Comparison of ENCODE assay signal across 8 cellular contexts in genomic region chr12:44313188-44313587, GRCh38.
"Had no signal": no experiment of that assay in that cellular context is flagged by ENCODE, and none has a peak within 500 bp of the region (broad histone marks: within the 10 kb centered on the region; RNA-seq: fewer than 3 reads in every experiment).

No MANE protein-coding gene starts in this region.

- ATAC-seq: GM12878 had no signal

- H3K4me3 ChIP-seq: GM12878 had no signal

- DNase-seq: GDM1, GF-D8 had no signal

- FAIRE-seq: G401.6, GM12878, GM12891, GM12892, GM18507, GM19239 had no signal
